ENCODE assay signal across 8 cellular contexts in genomic region chr20:58179432-58180099, GRCh38. TPM values are rescaled to one million over a fixed set of nuclear protein-coding genes. Genes with fewer than 3 reads are reported as not detected.
DNase-seq lines count a peak whose midpoint lies in the region; ATAC-seq and TF ChIP-seq lines count a peak whose summit lies in the region.

No MANE protein-coding gene starts in this region.

- ATAC-seq in WTC11 = peak; percentile 82

- peaks cover 2% of the 10 kb centered on the region for H3K36me3 Mint-ChIP-seq in WTC11

- H3K36me3 ChIP-seq in MG63 = no peaks in the 10 kb centered on the region

- H3K9me3 Mint-ChIP-seq in WTC11 = peaks cover 10% of the 10 kb centered on the region

- H3K9me3 ChIP-seq in MG63 = no peaks in the 10 kb centered on the region

- H3K27me3 ChIP-seq in MG63 = 0 out of 2 replicates have a peak, but pooled peaks cover 2% of the 10 kb centered on the region

- in situ Hi-C loops in T47D (cut with HindIII; ENCODE audit: low pct_unique_long_range_greater_than_20kb, low sequenced_read_pairs) = no loop called here

- DNase-seq in NCI-H524 (lab: John Stamatoyannopoulos, UW) = peak; percentile 8 to 61
- no peak for DNase-seq in NCI-H524 treated with DMSO at 0.1 percent for 48 hours (lab: John Stamatoyannopoulos, UW)
- DNase-seq in MG63 = peak; percentile 43
- DNase-seq in WTC11 (ENCODE audit: low spot score) = peak; percentile 73
- peak; percentile 65 to 73 for DNase-seq in T47D (ENCODE audit: low read depth in 1 of 2, low spot score in 1 of 2)
- DNase-seq in iris pigment epithelial cell (ENCODE audit: low read depth) = peak; percentile 8
- peak; percentile 74 for DNase-seq in stimulated activated CD4-positive, alpha-beta T cell treated with anti-CD3 and anti-CD28 coated beads, Interleukin-15, amount 100 ng/mL, for 24 hours
- DNase-seq in GF-D8 (lab: John Stamatoyannopoulos, UW) = no peak

- H3K27me3 Mint-ChIP-seq in WTC11 (ENCODE audit: low read depth) = peaks cover 28% of the 10 kb centered on the region

- H3K4me3 ChIP-seq in MG63 = peak overlapping the region; percentile 30

- peak; percentile 99 for TF ChIP-seq CTCF in WTC11 (IDR thresholded peaks at IDR 0.05)

- H3K4me1 Mint-ChIP-seq in WTC11 = peaks cover 15% of the 10 kb centered on the region

- CTCF ChIA-PET in WTC11 (lab: Charles Lee) = interaction anchor here (0.6 to 3.0 kb wide), 30 partner anchors 9 to 681 kb away, joined by 3 to 20 read pairs (median 4); no protein-coding TSS in a partner anchor

- POLR2A ChIA-PET in WTC11 (lab: Charles Lee) = no interaction called here

- H3K27ac Mint-ChIP-seq in WTC11 = no peak overlapping the region

- peak overlapping the region; percentile 53 for H3K4me3 Mint-ChIP-seq in WTC11

TF ChIP-seq in WTC11, 78 proteins besides CTCF, POLR2A, EP300 and RAD21:
- TF ChIP-seq MAX (CRISPR knock-in tag; IDR thresholded peaks at IDR 0.05) (peak; percentile 19; the same call in 1 of the 2 replicates), FOXP4 (CRISPR knock-in tag; IDR thresholded peaks at IDR 0.05) (0 out of 2 replicates have a peak, but pooled peaks have one; percentile 23), KAT7 (CRISPR knock-in tag; IDR thresholded peaks at IDR 0.05; ENCODE audit: borderline replicate concordance) (no peak), ZBTB21 (CRISPR knock-in tag; IDR thresholded peaks at IDR 0.05; ENCODE audit: borderline replicate concordance) (peak; percentile 69; the same call in 1 of the 2 replicates), PRDM15 (CRISPR knock-in tag; IDR thresholded peaks at IDR 0.05) (no peak), HMGXB4 (CRISPR knock-in tag; IDR thresholded peaks at IDR 0.05) (peak; percentile 82), ZNF423 (CRISPR knock-in tag; IDR thresholded peaks at IDR 0.05) (no peak), ZNF219 (CRISPR knock-in tag; IDR thresholded peaks at IDR 0.05; ENCODE audit: borderline replicate concordance) (no peak), NR1H2 (CRISPR knock-in tag; IDR thresholded peaks at IDR 0.05) (no peak)

RNA-seq across cellular contexts. Expression of gene ANKRD60, which starts 48.9 kb away (rescaled TPM):
- not detected in 2 replicates for total RNA-seq in MG63 (2014; rRNA removed; shearing (Covaris generic); ENCODE audit: low replicate concordance)
- not detected in 3 replicates for total RNA-seq in WTC11 (2021)

Comparison
In these comparisons a context has a peak if more than half of its experiments do, and no peak if none do; other contexts are left out.
1. DNase-seq: peak in NCI-H524 (2 of 2), MG63 (single experiment), WTC11 (single experiment), T47D (2 of 2), iris pigment epithelial cell (single experiment) and stimulated activated CD4-positive, alpha-beta T cell treated with anti-CD3 and anti-CD28 coated beads, Interleukin-15, amount 100 ng/mL, for 24 hours (single experiment); none in NCI-H524 treated with DMSO at 0.1 percent for 48 hours (single experiment) and GF-D8 (single experiment).